Comparison of ENCODE assay signal across 31 cellular contexts in the genomic region with DNA sequence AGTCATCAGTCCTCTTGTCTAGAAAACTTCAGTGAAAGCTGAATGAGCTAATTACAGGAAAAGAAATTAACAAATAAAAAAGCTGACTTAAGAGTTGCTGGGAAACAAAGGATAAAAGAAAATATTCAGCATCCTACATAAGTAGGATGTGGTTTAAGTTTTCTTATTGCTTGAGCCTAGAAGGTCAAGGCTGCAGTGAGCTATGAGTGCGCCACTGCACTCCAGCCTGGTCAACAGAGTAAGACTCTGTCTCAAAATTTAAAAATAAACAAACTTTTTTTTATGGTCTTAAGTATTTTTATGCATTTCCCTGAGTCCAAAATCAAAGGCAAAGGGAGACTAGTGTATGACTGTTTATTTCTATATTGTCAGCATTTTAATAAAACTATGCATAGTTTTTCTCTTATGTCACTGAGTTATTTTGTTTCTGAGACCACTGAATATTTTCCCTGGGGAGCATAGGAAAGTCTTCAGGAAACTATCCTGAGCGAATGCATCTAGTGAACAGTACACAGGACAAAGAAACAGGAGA. TPM values are rescaled to one million over a fixed set of nuclear protein-coding genes. Genes with fewer than 3 reads are reported as not detected.
"Had no signal": no experiment of that assay in that cellular context is flagged by ENCODE, and none has a peak within 500 bp of the region (broad histone marks: within the 10 kb centered on the region; RNA-seq: fewer than 3 reads in every experiment).

No MANE protein-coding gene starts in this region.

- FAIRE-seq: endothelial cell of umbilical vein, kidney, small intestine had no signal

- ATAC-seq: body of pancreas; gastroesophageal sphincter; left colon; naive thymus-derived CD4-positive, alpha-beta T cell; psoas muscle; stimulated activated effector memory CD8-positive, alpha-beta T cell treated with anti-CD3 and anti-CD28 coated beads, Interleukin-12 subunit alpha, Interleukin-12 subunit beta, amount 100 ng/mL, for 72 hours; stimulated activated naive CD8-positive, alpha-beta T cell treated with anti-CD3 and anti-CD28 coated beads, Interleukin-15, amount 100 ng/mL, for 72 hours had no signal

- H3K9me3 Mint-ChIP-seq: stimulated activated effector memory CD8-positive, alpha-beta T cell treated with anti-CD3 and anti-CD28 coated beads, Interleukin-12 subunit alpha, Interleukin-12 subunit beta, amount 100 ng/mL, for 72 hours had no signal

- H3K9me3 ChIP-seq: body of pancreas, gastroesophageal sphincter, psoas muscle, sigmoid colon had no signal

- H3K4me1 Mint-ChIP-seq: immature natural killer cell; stimulated activated effector memory CD8-positive, alpha-beta T cell treated with anti-CD3 and anti-CD28 coated beads, Interleukin-12 subunit alpha, Interleukin-12 subunit beta, amount 100 ng/mL, for 72 hours had no signal

- H3K36me3 ChIP-seq: gastroesophageal sphincter, sigmoid colon had no signal

- H3K27me3 ChIP-seq: body of pancreas, dorsolateral prefrontal cortex, gastroesophageal sphincter, hepatocyte, sigmoid colon had no signal

- H3K4me2 ChIP-seq: hepatocyte had no signal

- H3K4me3 Mint-ChIP-seq: activated naive CD8-positive, alpha-beta T cell; immature natural killer cell; naive thymus-derived CD4-positive, alpha-beta T cell; stimulated activated effector memory CD8-positive, alpha-beta T cell treated with anti-CD3 and anti-CD28 coated beads, Interleukin-12 subunit alpha, Interleukin-12 subunit beta, amount 100 ng/mL, for 72 hours; stimulated activated naive CD8-positive, alpha-beta T cell treated with anti-CD3 and anti-CD28 coated beads, Interleukin-15, amount 100 ng/mL, for 72 hours; type B pancreatic cell had no signal

- H3K4me1 ChIP-seq: body of pancreas, gastroesophageal sphincter, parathyroid adenoma, psoas muscle, sigmoid colon had no signal

- H3K79me2 ChIP-seq: hepatocyte, parathyroid adenoma had no signal

- H3K27ac Mint-ChIP-seq: activated naive CD8-positive, alpha-beta T cell; immature natural killer cell; naive thymus-derived CD4-positive, alpha-beta T cell; stimulated activated effector memory CD8-positive, alpha-beta T cell treated with anti-CD3 and anti-CD28 coated beads, Interleukin-12 subunit alpha, Interleukin-12 subunit beta, amount 100 ng/mL, for 72 hours; stimulated activated naive CD8-positive, alpha-beta T cell treated with anti-CD3 and anti-CD28 coated beads, Interleukin-15, amount 100 ng/mL, for 72 hours; type B pancreatic cell had no signal

- H3K9ac ChIP-seq: parathyroid adenoma had no signal

- H3K27me3 Mint-ChIP-seq: activated naive CD8-positive, alpha-beta T cell; naive thymus-derived CD4-positive, alpha-beta T cell; stimulated activated naive CD8-positive, alpha-beta T cell treated with anti-CD3 and anti-CD28 coated beads, Interleukin-15, amount 100 ng/mL, for 72 hours; type B pancreatic cell had no signal

- DNase-seq: activated CD4-positive, alpha-beta T cell treated with anti-CD3 and anti-CD28 coated beads for 48 hours; activated CD4-positive, alpha-beta T cell treated with anti-CD3 and anti-CD28 coated beads, Interleukin-2, amount 50 U/mL, for 48 hours; activated CD8-positive, alpha-beta memory T cell treated with anti-CD3 and anti-CD28 coated beads for 24 hours; activated effector memory CD4-positive, alpha-beta T cell treated with Interleukin-2 at 50 U/mL for 16 hours; activated naive CD4-positive, alpha-beta T cell treated with Interleukin-2 at 50 U/mL for 16 hours; anterior cingulate cortex; body of pancreas; cerebellar nuclear complex; dorsolateral prefrontal cortex; effector memory CD4-positive, alpha-beta T cell; immature natural killer cell; kidney; left colon; mammary epithelial cell; midbrain; naive thymus-derived CD4-positive, alpha-beta T cell; occipital lobe; psoas muscle; sigmoid colon; small intestine; stimulated activated CD4-positive, alpha-beta T cell treated with anti-CD3 and anti-CD28 coated beads, Interleukin-4, amount 100 ng/mL, for 24 hours; stimulated activated naive CD8-positive, alpha-beta T cell treated with anti-CD3 and anti-CD28 coated beads, Interleukin-15, amount 100 ng/mL, for 72 hours; substantia nigra had no signal

- H2AFZ ChIP-seq: hepatocyte, parathyroid adenoma had no signal

- H3K36me3 Mint-ChIP-seq: stimulated activated effector memory CD8-positive, alpha-beta T cell treated with anti-CD3 and anti-CD28 coated beads, Interleukin-12 subunit alpha, Interleukin-12 subunit beta, amount 100 ng/mL, for 72 hours; type B pancreatic cell had no signal

- H3K4me3 ChIP-seq: body of pancreas, coronary artery, dorsolateral prefrontal cortex, gastroesophageal sphincter, hepatocyte, psoas muscle, sigmoid colon had no signal

- H3K27ac ChIP-seq: body of pancreas, coronary artery, dorsolateral prefrontal cortex, gastroesophageal sphincter, hepatocyte, parathyroid adenoma, psoas muscle, sigmoid colon had no signal

RNA-seq across cellular contexts. Expression of gene LRRN3, which starts 40.0 kb away (rescaled TPM):
- total RNA-seq: endothelial cell of umbilical vein had no signal
- polyA plus RNA-seq: endothelial cell of umbilical vein had no signal
